8 cellular contexts compared by ENCODE assay signal in genomic region chr5:33850100-33850594, GRCh38. TPM values are rescaled to one million over a fixed set of nuclear protein-coding genes. Genes with fewer than 3 reads are reported as not detected.
A peak's percentile ranks its signal among the peaks of the same experiment; 100 is the strongest.
DNase-seq lines count a peak whose midpoint lies in the region; ATAC-seq and TF ChIP-seq lines count a peak whose summit lies in the region.

No MANE protein-coding gene starts in this region.

- H3K27ac ChIP-seq in lower lobe of right lung (no peak overlapping the region), thyroid gland (no peak overlapping the region)

- H3K4me1 Mint-ChIP-seq in T-helper 1 cell treated with Interleukin-12 subunit alpha and Interleukin-12 subunit beta and Interleukin-4 antibody, amounts not matched to agents 30 μg/mL and 1 μg/mL, for 36 hours (ENCODE audit: low read depth) = peaks cover 9% of the 10 kb centered on the region

- peak; percentile 96 for ATAC-seq in HG03064 (IDR thresholded peaks at IDR 0.05; ENCODE audit: low read depth, unreplicated experiment)
- no peak for ATAC-seq in lower lobe of right lung

- H3K4me1 ChIP-seq in lower lobe of right lung (peaks cover 9% of the 10 kb centered on the region), thyroid gland (no peaks in the 10 kb centered on the region)

- intact Hi-C loops in lower lobe of right lung (cut with DNase I) (no loop called here), thyroid gland (cut with DNase I) (no loop called here)

- H3K36me3 ChIP-seq in lower lobe of right lung = no peaks in the 10 kb centered on the region
- no peaks in the 10 kb centered on the region for H3K36me3 ChIP-seq in thyroid gland

- H3K27me3 ChIP-seq in lower lobe of right lung (ENCODE audit: low read depth) = no peaks in the 10 kb centered on the region
- H3K27me3 ChIP-seq in thyroid gland = no peaks in the 10 kb centered on the region

- H3K36me3 Mint-ChIP-seq in T-helper 1 cell treated with Interleukin-12 subunit alpha and Interleukin-12 subunit beta and Interleukin-4 antibody, amounts not matched to agents 30 μg/mL and 1 μg/mL, for 36 hours (ENCODE audit: low read depth) = no peaks in the 10 kb centered on the region

- H3K9me3 ChIP-seq in lower lobe of right lung = no peaks in the 10 kb centered on the region
- no peaks in the 10 kb centered on the region for H3K9me3 ChIP-seq in thyroid gland

- peaks cover 40% of the 10 kb centered on the region for H3K27me3 Mint-ChIP-seq in T-helper 1 cell treated with Interleukin-12 subunit alpha and Interleukin-12 subunit beta and Interleukin-4 antibody, amounts not matched to agents 30 μg/mL and 1 μg/mL, for 36 hours (ENCODE audit: low read depth)

- DNase-seq in stimulated activated CD4-positive, alpha-beta T cell treated with anti-CD3 and anti-CD28 coated beads, Interleukin-12 subunit alpha, Interleukin-12 subunit beta, amount 100 ng/mL, for 48 hours (ENCODE audit: low read depth in 2 of 3, low spot score in 1 of 3) = peak in 2 of 3 donors; percentile 5 to 10
- DNase-seq in stimulated activated CD4-positive, alpha-beta T cell treated with anti-CD3 and anti-CD28 coated beads, Interleukin-12 subunit alpha, Interleukin-12 subunit beta, amount 100 ng/mL, for 4 hours = no peak
- DNase-seq in fibroblast of pulmonary artery (ENCODE audit: low read depth) (peak; percentile 64), lower lobe of right lung (no peak), HuH-7 (ENCODE audit: low spot score) (no peak), thyroid gland (no peak)

- H3K4me3 ChIP-seq in fibroblast of pulmonary artery (replicated peaks; ENCODE audit: low read depth, low read length) = no peak overlapping the region
- H3K4me3 ChIP-seq in lower lobe of right lung = no peak overlapping the region
- no peak overlapping the region for H3K4me3 ChIP-seq in thyroid gland (replicated peaks in 1 of 3)

- TF ChIP-seq CTCF in fibroblast of pulmonary artery (IDR thresholded peaks at IDR 0.05; ENCODE audit: low read length, missing control alignments) (no peak), lower lobe of right lung (IDR thresholded peaks at IDR 0.05) (no peak), thyroid gland (IDR thresholded peaks at IDR 0.05) (no peak)

- H3K4me3 Mint-ChIP-seq in T-helper 1 cell treated with Interleukin-12 subunit alpha and Interleukin-12 subunit beta and Interleukin-4 antibody, amounts not matched to agents 30 μg/mL and 1 μg/mL, for 36 hours = peak overlapping the region; percentile 22

- TF ChIP-seq POLR2A in thyroid gland (IDR thresholded peaks at IDR 0.05) = no peak

- 72 to 84% methylated on average over 9 of the region's 9 CpGs for WGBS in thyroid gland, 2 donors

- no peaks in the 10 kb centered on the region for H3K9me3 Mint-ChIP-seq in T-helper 1 cell treated with Interleukin-12 subunit alpha and Interleukin-12 subunit beta and Interleukin-4 antibody, amounts not matched to agents 30 μg/mL and 1 μg/mL, for 36 hours

- H3K27ac Mint-ChIP-seq in T-helper 1 cell treated with Interleukin-12 subunit alpha and Interleukin-12 subunit beta and Interleukin-4 antibody, amounts not matched to agents 30 μg/mL and 1 μg/mL, for 36 hours = peak overlapping the region; percentile 3

RNA-seq across cellular contexts. Expression of gene ADAMTS12, which starts 41.6 kb away (rescaled TPM):
- total RNA-seq in lower lobe of right lung (7.6 TPM), thyroid gland (1 to 10 TPM; 1.3 to 5.8 (median 2.3) TPM)

Comparison
In these comparisons a context has a peak if more than half of its experiments do, and no peak if none do; other contexts are left out.
1. DNase-seq: peak in stimulated activated CD4-positive, alpha-beta T cell treated with anti-CD3 and anti-CD28 coated beads, Interleukin-12 subunit alpha, Interleukin-12 subunit beta, amount 100 ng/mL, for 48 hours (2 of 3) and fibroblast of pulmonary artery (single experiment); none in stimulated activated CD4-positive, alpha-beta T cell treated with anti-CD3 and anti-CD28 coated beads, Interleukin-12 subunit alpha, Interleukin-12 subunit beta, amount 100 ng/mL, for 4 hours (single experiment), lower lobe of right lung (single experiment), HuH-7 (single experiment) and thyroid gland (0 of 2).